13 cellular contexts compared by ENCODE assay signal in genomic region chr10:72016608-72017310, GRCh38. TPM values are rescaled to one million over a fixed set of nuclear protein-coding genes. Genes with fewer than 3 reads are reported as not detected.
DNase-seq lines count a peak whose midpoint lies in the region; FAIRE-seq and TF ChIP-seq lines count a peak whose summit lies in the region.
"Had no signal": no experiment of that assay in that cellular context is flagged by ENCODE, and none has a peak within 500 bp of the region (broad histone marks: within the 10 kb centered on the region; RNA-seq: fewer than 3 reads in every experiment).

No MANE protein-coding gene starts in this region.

- H3K4me2 ChIP-seq in astrocyte (ENCODE audit: low read length) (peak overlapping the region; percentile 62), hepatocyte (no peak overlapping the region), smooth muscle cell (peak overlapping the region; percentile 65)

- TF ChIP-seq CTCF in astrocyte (IDR thresholded peaks at IDR 0.05; ENCODE audit: insufficient read depth, low read depth, low read length) (no peak), hepatocyte (IDR thresholded peaks at IDR 0.05; ENCODE audit: poor library complexity) (no peak), smooth muscle cell (IDR thresholded peaks at IDR 0.05; ENCODE audit: borderline replicate concordance, insufficient read depth, poor library complexity, severe bottlenecking) (no peak)

- H3K27me3 ChIP-seq in astrocyte (ENCODE audit: insufficient read depth, low read length) (peaks cover 2% of the 10 kb centered on the region), hepatocyte (no peaks in the 10 kb centered on the region), smooth muscle cell (ENCODE audit: low read depth) (no peaks in the 10 kb centered on the region)

- peaks cover 5% of the 10 kb centered on the region for H3K9me3 Mint-ChIP-seq in astrocyte (ENCODE audit: unreplicated experiment)
- no peaks in the 10 kb centered on the region for H3K9me3 Mint-ChIP-seq in activated T-helper 1 cell treated with anti-CD3 and anti-CD28 coated beads, Interleukin-12 subunit alpha, Interleukin-12 subunit beta, Interleukin-2, Interleukin-4 antibody, amounts not matched to agents 30 ng/mL and 10 ng/mL and 1 ng/mL, durations not matched to agents 14 hours and 24 hours and 36 hours

- H3F3A ChIP-seq in smooth muscle cell (ENCODE audit: low read depth), result no peaks in the 10 kb centered on the region

- no peak for FAIRE-seq in astrocyte (lab: Jason Lieb, UNC)

- intact Hi-C loops in activated T-helper 1 cell treated with anti-CD3 and anti-CD28 coated beads, Interleukin-12 subunit alpha, Interleukin-12 subunit beta, Interleukin-2, Interleukin-4 antibody, amounts not matched to agents 30 ng/mL and 10 ng/mL and 1 ng/mL, durations not matched to agents 14 hours and 24 hours and 36 hours (cut with micrococcal nuclease), result no loop called here

- H3K4me1 ChIP-seq in astrocyte (ENCODE audit: insufficient read depth, low read length) (peaks cover 13% of the 10 kb centered on the region), hepatocyte (ENCODE audit: insufficient read depth) (peaks cover 28% of the 10 kb centered on the region), smooth muscle cell (ENCODE audit: low read depth) (peaks cover 5% of the 10 kb centered on the region)

- H3K36me3 ChIP-seq in astrocyte (ENCODE audit: insufficient read depth, low read length), result no peaks in the 10 kb centered on the region
- no peaks in the 10 kb centered on the region for H3K36me3 ChIP-seq in hepatocyte (replicated peaks; ENCODE audit: insufficient read depth, low read depth)
- H3K36me3 ChIP-seq in smooth muscle cell (ENCODE audit: low read depth), result no peaks in the 10 kb centered on the region
- H3K36me3 ChIP-seq: lower lobe of right lung had no signal

- H3K4me1 Mint-ChIP-seq in astrocyte (ENCODE audit: low read depth, unreplicated experiment), result peaks cover 20% of the 10 kb centered on the region
- peaks cover 6% of the 10 kb centered on the region for H3K4me1 Mint-ChIP-seq in activated T-helper 1 cell treated with anti-CD3 and anti-CD28 coated beads, Interleukin-12 subunit alpha, Interleukin-12 subunit beta, Interleukin-2, Interleukin-4 antibody, amounts not matched to agents 30 ng/mL and 10 ng/mL and 1 ng/mL, durations not matched to agents 14 hours and 24 hours and 36 hours (ENCODE audit: low read depth)

- H3K27ac Mint-ChIP-seq in astrocyte (ENCODE audit: unreplicated experiment), result no peak overlapping the region
- no peak overlapping the region for H3K27ac Mint-ChIP-seq in activated T-helper 1 cell treated with anti-CD3 and anti-CD28 coated beads, Interleukin-12 subunit alpha, Interleukin-12 subunit beta, Interleukin-2, Interleukin-4 antibody, amounts not matched to agents 30 ng/mL and 10 ng/mL and 1 ng/mL, durations not matched to agents 14 hours and 24 hours and 36 hours
- H3K27ac Mint-ChIP-seq: type B pancreatic cell had no signal

- no peaks in the 10 kb centered on the region for H3K9me3 ChIP-seq in astrocyte (ENCODE audit: insufficient read depth, low read depth, low read length)
- no peaks in the 10 kb centered on the region for H3K9me3 ChIP-seq in hepatocyte (ENCODE audit: low read depth)
- no peaks in the 10 kb centered on the region for H3K9me3 ChIP-seq in smooth muscle cell (replicated peaks; ENCODE audit: low read depth)
- H3K9me3 ChIP-seq: lower lobe of right lung had no signal

- H4K20me1 ChIP-seq in astrocyte (ENCODE audit: insufficient read depth, low read length), result no peaks in the 10 kb centered on the region
- H4K20me1 ChIP-seq in hepatocyte (ENCODE audit: insufficient read depth, poor library complexity, severe bottlenecking), result no peaks in the 10 kb centered on the region
- H4K20me1 ChIP-seq in smooth muscle cell (ENCODE audit: low read depth), result no peaks in the 10 kb centered on the region

- H3K4me3 Mint-ChIP-seq in astrocyte (ENCODE audit: unreplicated experiment), result no peak overlapping the region
- no peak overlapping the region for H3K4me3 Mint-ChIP-seq in activated T-helper 1 cell treated with anti-CD3 and anti-CD28 coated beads, Interleukin-12 subunit alpha, Interleukin-12 subunit beta, Interleukin-2, Interleukin-4 antibody, amounts not matched to agents 30 ng/mL and 10 ng/mL and 1 ng/mL, durations not matched to agents 14 hours and 24 hours and 36 hours
- H3K4me3 Mint-ChIP-seq: type B pancreatic cell had no signal

- DNase-seq in NCI-H1092 (lab: John Stamatoyannopoulos, UW), result peak; percentile 14
- DNase-seq in astrocyte (ENCODE audit: low read depth), result no peak
- DNase-seq in hepatocyte (ENCODE audit: low spot score), result no peak
- no peak for DNase-seq in smooth muscle cell (lab: John Stamatoyannopoulos, UW; ENCODE audit: unreplicated experiment)
- no peak for DNase-seq in NOMO-1 (lab: John Stamatoyannopoulos, UW; ENCODE audit: unreplicated experiment in 2 of 2)
- DNase-seq in cerebellar cortex (ENCODE audit: low spot score), result no peak
- no peak for DNase-seq in activated T-helper 1 cell treated with anti-CD3 and anti-CD28 coated beads, Interleukin-12 subunit alpha, Interleukin-12 subunit beta, Interleukin-2, Interleukin-4 antibody, amounts not matched to agents 30 ng/mL and 10 ng/mL and 1 ng/mL, durations not matched to agents 14 hours and 24 hours and 36 hours (ENCODE audit: low spot score)
- DNase-seq: activated CD8-positive, alpha-beta memory T cell treated with anti-CD3 and anti-CD28 coated beads for 24 hours; activated gamma-delta T cell treated with Interleukin-2 at 50 U/mL for 16 hours; cerebellar nuclear complex; erythroblast; lower lobe of right lung had no signal

- H3K9ac ChIP-seq in astrocyte (ENCODE audit: low read length) (no peak overlapping the region), smooth muscle cell (ENCODE audit: low read depth) (no peak overlapping the region)

- H3K4me3 ChIP-seq in astrocyte (ENCODE audit: insufficient read depth, low read depth, low read length) (no peak overlapping the region), hepatocyte (no peak overlapping the region), smooth muscle cell (no peak overlapping the region)
- H3K4me3 ChIP-seq: lower lobe of right lung had no signal

- H3K9me2 ChIP-seq in hepatocyte (replicated peaks; ENCODE audit: insufficient read depth), result no peaks in the 10 kb centered on the region

- H3K27ac ChIP-seq in astrocyte (ENCODE audit: low read depth, low read length) (no peak overlapping the region), hepatocyte (peak overlapping the region; percentile 9), smooth muscle cell (ENCODE audit: low read depth) (no peak overlapping the region)
- H3K27ac ChIP-seq: lower lobe of right lung had no signal

- no peak overlapping the region for H2AFZ ChIP-seq in astrocyte (ENCODE audit: low read depth, low read length)
- no peak overlapping the region for H2AFZ ChIP-seq in hepatocyte
- H2AFZ ChIP-seq in smooth muscle cell (ENCODE audit: low read depth), result no peak overlapping the region

- no peaks in the 10 kb centered on the region for H3K27me3 Mint-ChIP-seq in astrocyte (ENCODE audit: low read depth, unreplicated experiment)
- no peaks in the 10 kb centered on the region for H3K27me3 Mint-ChIP-seq in activated T-helper 1 cell treated with anti-CD3 and anti-CD28 coated beads, Interleukin-12 subunit alpha, Interleukin-12 subunit beta, Interleukin-2, Interleukin-4 antibody, amounts not matched to agents 30 ng/mL and 10 ng/mL and 1 ng/mL, durations not matched to agents 14 hours and 24 hours and 36 hours (ENCODE audit: insufficient read depth)
- H3K27me3 Mint-ChIP-seq: type B pancreatic cell had no signal

- 80% methylated on average over 14 of the region's 14 CpGs for WGBS in hepatocyte (ENCODE audit: low lambda C conversion rate, missing lambda C conversion rate)
- WGBS in smooth muscle cell (ENCODE audit: low lambda C conversion rate), result 85% methylated on average over 14 of the region's 14 CpGs

- H3K79me2 ChIP-seq in astrocyte (ENCODE audit: insufficient read depth, low read length) (no peaks in the 10 kb centered on the region), hepatocyte (no peaks in the 10 kb centered on the region), smooth muscle cell (ENCODE audit: low read depth) (no peaks in the 10 kb centered on the region)

- H3K36me3 Mint-ChIP-seq in astrocyte (ENCODE audit: low read depth, unreplicated experiment), result peaks cover 8% of the 10 kb centered on the region
- no peaks in the 10 kb centered on the region for H3K36me3 Mint-ChIP-seq in activated T-helper 1 cell treated with anti-CD3 and anti-CD28 coated beads, Interleukin-12 subunit alpha, Interleukin-12 subunit beta, Interleukin-2, Interleukin-4 antibody, amounts not matched to agents 30 ng/mL and 10 ng/mL and 1 ng/mL, durations not matched to agents 14 hours and 24 hours and 36 hours (ENCODE audit: low read depth)

RNA-seq across cellular contexts. Expression of gene CHST3, which starts 52.6 kb away (rescaled TPM):
- total RNA-seq in astrocyte (42.9 and 43.5 TPM in 2 replicates), hepatocyte (13.0 and 14.1 TPM in 2 replicates), smooth muscle cell (10.6 and 13.6 TPM in 2 replicates)
- polyA plus RNA-seq in hepatocyte (6.1 and 6.8 TPM in 2 replicates), smooth muscle cell (7.0 and 8.5 TPM in 2 replicates)
- total RNA-seq in activated T-helper 1 cell treated with anti-CD3 and anti-CD28 coated beads, Interleukin-12 subunit alpha, Interleukin-12 subunit beta, Interleukin-2, Interleukin-4 antibody, amounts not matched to agents 30 ng/mL and 10 ng/mL and 1 ng/mL, durations not matched to agents 14 hours and 24 hours and 36 hours, result 0.16 and 0.22 TPM in 2 replicates
